In genomic region chr6:6771964-6772363, GRCh38 we compare ENCODE assay signal across 27 cellular contexts.
"Had no signal": no experiment of that assay in that cellular context is flagged by ENCODE, and none has a peak within 500 bp of the region (broad histone marks: within the 10 kb centered on the region; RNA-seq: fewer than 3 reads in every experiment).

No MANE protein-coding gene starts in this region.

- ATAC-seq: activated CD4-positive, alpha-beta T cell treated with anti-CD3 and anti-CD28 coated beads for 36 hours; activated T-helper 17 cell treated with anti-CD3 and anti-CD28 coated beads, Interleukin-2, amount 50 U/mL, for 72 hours; T-cell had no signal

- H3K27me3 ChIP-seq: adrenal gland had no signal

- H3K27ac ChIP-seq: adrenal gland, PC-9, SK-N-MC, VCaP had no signal

- H3K9me3 ChIP-seq: adrenal gland, MG63 had no signal

- H3K36me3 ChIP-seq: adrenal gland, MG63 had no signal

- H3K4me3 ChIP-seq: adrenal gland, MG63, PC-9, SK-N-MC had no signal

- DNase-seq: activated CD4-positive, alpha-beta memory T cell treated with anti-CD3 and anti-CD28 coated beads, Interleukin-2, amount 10 ng/mL, durations not matched to agents 7 days and 5 days; activated CD4-positive, alpha-beta T cell treated with anti-CD3 and anti-CD28 coated beads for 36 hours; activated CD4-positive, alpha-beta T cell treated with anti-CD3 and anti-CD28 coated beads, Interleukin-2, amount 50 U/mL, for 1 hour; activated gamma-delta T cell treated with Interleukin-2 at 50 U/mL for 16 hours; activated naive CD4-positive, alpha-beta T cell treated with anti-CD3 and anti-CD28 coated beads, Interleukin-2, amount 50 U/mL, for 16 hours; activated naive CD8-positive, alpha-beta T cell treated with anti-CD3 and anti-CD28 coated beads, Interleukin-2, amount 10 ng/mL, durations not matched to agents 7 days and 5 days; activated T-cell treated with anti-CD3 and anti-CD28 coated beads for 4 hours; activated T-cell treated with anti-CD3 and anti-CD28 coated beads, Interleukin-2, amount 50 U/mL, for 48 hours; adrenal gland; anterior cingulate cortex; central memory CD4-positive, alpha-beta T cell; MG63; MV-4-11; NCI-H1092 treated with DMSO at 0.1 percent for 48 hours; NCI-H1417 treated with DMSO at 0.1 percent for 48 hours; NCI-H1694; NCI-H2227 treated with DMSO at 0.1 percent for 48 hours; NCI-H446 treated with DMSO at 0.1 percent for 48 hours; NCI-H526 treated with DMSO at 0.1 percent for 48 hours; SIG-M5; T-cell; T-helper 2 cell; T1000 had no signal
